9 cellular contexts compared by ENCODE assay signal in the genomic region with DNA sequence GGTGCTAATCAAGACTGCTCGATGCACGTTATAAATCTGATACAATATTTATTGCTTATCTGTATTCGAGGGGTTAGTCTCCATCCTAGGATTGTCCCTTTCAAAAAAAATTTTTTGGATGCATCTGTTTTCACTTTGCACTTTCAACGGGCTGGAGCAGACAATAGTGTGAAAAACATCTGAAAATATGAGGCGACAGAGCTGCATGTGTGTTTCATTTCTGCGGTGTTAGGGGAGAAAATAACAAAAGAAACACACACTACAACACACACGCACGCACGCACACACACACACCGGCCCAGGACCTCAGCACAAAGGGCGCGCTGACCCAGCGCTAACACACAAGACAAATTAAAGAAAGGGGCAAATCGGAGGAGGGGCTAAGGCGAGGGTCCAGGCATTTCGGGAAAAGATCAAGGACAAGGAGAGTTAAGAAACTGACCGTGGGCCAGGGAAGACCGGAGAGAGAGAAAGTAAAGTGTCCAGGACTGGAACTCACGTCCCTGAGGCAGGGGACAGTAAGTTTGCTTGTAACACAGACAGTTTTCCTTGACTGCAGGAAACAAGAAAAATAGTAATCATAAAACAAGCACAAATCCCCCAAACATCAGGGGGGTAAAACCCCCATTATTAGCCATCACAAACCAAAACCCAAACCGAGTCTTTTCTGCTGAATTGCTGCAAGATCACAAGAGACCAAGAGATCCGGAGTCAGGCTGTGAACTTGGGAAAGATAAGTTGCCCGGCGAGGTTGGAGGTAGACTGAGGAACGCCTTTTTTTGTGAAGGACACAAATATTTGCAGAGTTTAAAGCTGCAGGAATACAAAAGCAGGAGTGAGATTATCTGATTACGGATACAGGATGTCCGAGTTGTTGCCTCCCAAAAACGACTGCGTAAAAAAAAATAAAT.
DNase-seq lines count a peak whose midpoint lies in the region; ATAC-seq, FAIRE-seq and TF ChIP-seq lines count a peak whose summit lies in the region.
"Had no signal": no experiment of that assay in that cellular context is flagged by ENCODE, and none has a peak within 500 bp of the region (broad histone marks: within the 10 kb centered on the region; RNA-seq: fewer than 3 reads in every experiment).

No MANE protein-coding gene starts in this region.

- H3K4me1 ChIP-seq in mesendoderm (ENCODE audit: control insufficient read depth, low read depth, low read length) (peaks cover 7% of the 10 kb centered on the region), tibial artery (peaks cover 0 to 45% (median 38%) of the 10 kb centered on the region in 4 donors)

- no peaks in the 10 kb centered on the region for H3K79me2 ChIP-seq in mesendoderm (ENCODE audit: control insufficient read depth, insufficient read depth, low read length)

- H4K8ac ChIP-seq in mesendoderm (ENCODE audit: low read depth, low read length), result no peak overlapping the region

- H3K4me2 ChIP-seq in mesendoderm (ENCODE audit: low read length), result peak overlapping the region; percentile 91

- no peaks in the 10 kb centered on the region for H3K36me3 Mint-ChIP-seq in activated naive CD4-positive, alpha-beta T cell treated with anti-CD3 and anti-CD28 coated beads for 36 hours (ENCODE audit: low read depth)
- H3K36me3 Mint-ChIP-seq in activated naive CD8-positive, alpha-beta T cell, result no peaks in the 10 kb centered on the region

- ATAC-seq in GM21529 (IDR thresholded peaks at IDR 0.05; ENCODE audit: unreplicated experiment), result no peak

- WGBS in mesendoderm (ENCODE audit: extremely low coverage, insufficient coverage, low lambda C conversion rate), result no CpG with 5 or more reads among the region's 28 CpGs

- no peak for FAIRE-seq in D721Med (lab: Jason Lieb, UNC)

- H3K36me3 ChIP-seq in mesendoderm (ENCODE audit: control insufficient read depth, insufficient read depth, low read length) (no peaks in the 10 kb centered on the region), tibial artery (no peaks in the 10 kb centered on the region)

- CTCF ChIA-PET in activated naive CD4-positive, alpha-beta T cell treated with anti-CD3 and anti-CD28 coated beads for 36 hours (lab: Charles Lee), result interaction anchor here (0.6 kb wide), 2 partner anchors 77 to 127 kb away, joined by 3 to 5 read pairs; no protein-coding TSS in a partner anchor

- H3K9me3 ChIP-seq in tibial artery, result no peaks in the 10 kb centered on the region

- no peak overlapping the region for H3K4ac ChIP-seq in mesendoderm (ENCODE audit: low read depth, low read length)

- H3K56ac ChIP-seq in mesendoderm (ENCODE audit: low read length), result peak overlapping the region; percentile 85

- H3K23ac ChIP-seq in mesendoderm (ENCODE audit: low read length), result no peak overlapping the region

- H2BK120ac ChIP-seq in mesendoderm (ENCODE audit: low read depth, low read length), result no peak overlapping the region

- no peak overlapping the region for H2AK5ac ChIP-seq in mesendoderm (ENCODE audit: low read length)

- peaks cover 66% of the 10 kb centered on the region for H3K27me3 Mint-ChIP-seq in activated naive CD4-positive, alpha-beta T cell treated with anti-CD3 and anti-CD28 coated beads for 36 hours (ENCODE audit: low read depth)
- peaks cover 54% of the 10 kb centered on the region for H3K27me3 Mint-ChIP-seq in activated naive CD8-positive, alpha-beta T cell

- no peak overlapping the region for H2BK5ac ChIP-seq in mesendoderm (ENCODE audit: low read length)

- H3K27me3 ChIP-seq in mesendoderm (ENCODE audit: insufficient read depth, low read length, poor library complexity) (peaks cover 26% of the 10 kb centered on the region), tibial artery (peaks cover 6 to 84% of the 10 kb centered on the region in 2 donors)

- H3K27ac ChIP-seq in mesendoderm (ENCODE audit: low read depth, low read length) (no peak overlapping the region), tibial artery (no peak overlapping the region)

- intact Hi-C loops in activated naive CD4-positive, alpha-beta T cell treated with anti-CD3 and anti-CD28 coated beads for 36 hours (cut with micrococcal nuclease), result loop anchor here (10.0 kb wide), 1 partner anchor 1806 kb away; no protein-coding TSS in a partner anchor
- intact Hi-C loops in tibial artery (cut with DNase I; ENCODE audit: low total_unique reads), result loop anchor here (10.0 kb wide), 1 partner anchor 1686 kb away; no protein-coding TSS in a partner anchor

- no peak for DNase-seq in activated naive CD4-positive, alpha-beta T cell treated with anti-CD3 and anti-CD28 coated beads for 36 hours
- DNase-seq in activated naive CD4-positive, alpha-beta T cell (lab: John Stamatoyannopoulos, UW), result no peak
- DNase-seq in mesendoderm (peak; percentile 37), tibial artery (no peak), D721Med (ENCODE audit: insufficient read length, low spot score) (no peak), occipital lobe (lab: John Stamatoyannopoulos, UW) (no peak)
- DNase-seq: activated CD4-positive, alpha-beta T cell treated with anti-CD3 and anti-CD28 coated beads, Interleukin-2, amount 50 U/mL, for 4 hours had no signal

- H3K18ac ChIP-seq in mesendoderm (ENCODE audit: low read length), result peak overlapping the region; percentile 21

- H2BK15ac ChIP-seq in mesendoderm (replicated peaks; ENCODE audit: low read depth), result no peak overlapping the region

- H3K4me3 Mint-ChIP-seq in activated naive CD4-positive, alpha-beta T cell treated with anti-CD3 and anti-CD28 coated beads for 36 hours, result peak overlapping the region; percentile 22
- H3K4me3 Mint-ChIP-seq in activated naive CD8-positive, alpha-beta T cell, result peak overlapping the region; percentile 48

- H3K4me3 ChIP-seq in mesendoderm (ENCODE audit: low read length) (peak overlapping the region; percentile 35), tibial artery (peak overlapping the region; percentile 21 to 52)

- peak overlapping the region; percentile 69 for H3K9ac ChIP-seq in mesendoderm (ENCODE audit: low read length)

- H3K9me3 Mint-ChIP-seq in activated naive CD4-positive, alpha-beta T cell treated with anti-CD3 and anti-CD28 coated beads for 36 hours, result no peaks in the 10 kb centered on the region
- no peaks in the 10 kb centered on the region for H3K9me3 Mint-ChIP-seq in activated naive CD8-positive, alpha-beta T cell (ENCODE audit: low read depth)

- H3K27ac Mint-ChIP-seq in activated naive CD4-positive, alpha-beta T cell treated with anti-CD3 and anti-CD28 coated beads for 36 hours, result no peak overlapping the region
- no peak overlapping the region for H3K27ac Mint-ChIP-seq in activated naive CD8-positive, alpha-beta T cell

- no peak overlapping the region for H4K5ac ChIP-seq in mesendoderm (ENCODE audit: low read length)

- no peaks in the 10 kb centered on the region for H3K79me1 ChIP-seq in mesendoderm (ENCODE audit: low read length)

- TF ChIP-seq CTCF in tibial artery (IDR thresholded peaks at IDR 0.05) (no peak), D721Med (IDR thresholded peaks at IDR 0.05; ENCODE audit: insufficient read depth, missing control alignments) (no peak)

- H3K4me1 Mint-ChIP-seq in activated naive CD4-positive, alpha-beta T cell treated with anti-CD3 and anti-CD28 coated beads for 36 hours (ENCODE audit: low read depth), result peaks cover 57% of the 10 kb centered on the region
- peaks cover 48% of the 10 kb centered on the region for H3K4me1 Mint-ChIP-seq in activated naive CD8-positive, alpha-beta T cell (ENCODE audit: low read depth)
